1 cellular context compared by ENCODE assay signal in the genomic region with DNA sequence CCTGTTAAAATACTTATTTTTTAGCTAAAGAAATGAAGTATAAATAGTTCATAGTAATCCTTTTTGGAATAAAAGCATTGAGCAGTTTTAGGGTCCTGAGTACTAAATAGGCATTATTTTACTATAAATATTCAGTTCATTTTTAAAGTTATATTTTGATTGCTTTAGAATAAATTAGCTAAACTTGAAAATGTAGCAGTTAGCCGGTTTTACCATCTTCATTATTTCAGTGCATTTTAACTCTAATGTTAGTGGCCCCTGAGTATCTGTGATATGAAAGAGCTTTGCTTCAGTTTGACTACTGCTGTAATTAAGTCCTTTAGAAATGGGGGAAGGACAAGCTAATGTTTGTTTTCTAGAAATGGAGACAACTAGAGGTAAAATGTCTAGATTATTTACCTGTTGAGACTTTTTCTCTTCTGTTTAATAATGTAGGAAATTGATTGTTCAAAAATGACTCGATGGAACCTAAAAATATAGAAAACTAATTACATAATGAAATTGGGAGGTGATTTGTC.
TF ChIP-seq lines count a peak whose summit lies in the region.

No MANE protein-coding gene starts in this region.

TF ChIP-seq in H1, 55 proteins besides CTCF, POLR2A, EP300 and RAD21 (continued from another document):
- TF ChIP-seq, protein P1, sequence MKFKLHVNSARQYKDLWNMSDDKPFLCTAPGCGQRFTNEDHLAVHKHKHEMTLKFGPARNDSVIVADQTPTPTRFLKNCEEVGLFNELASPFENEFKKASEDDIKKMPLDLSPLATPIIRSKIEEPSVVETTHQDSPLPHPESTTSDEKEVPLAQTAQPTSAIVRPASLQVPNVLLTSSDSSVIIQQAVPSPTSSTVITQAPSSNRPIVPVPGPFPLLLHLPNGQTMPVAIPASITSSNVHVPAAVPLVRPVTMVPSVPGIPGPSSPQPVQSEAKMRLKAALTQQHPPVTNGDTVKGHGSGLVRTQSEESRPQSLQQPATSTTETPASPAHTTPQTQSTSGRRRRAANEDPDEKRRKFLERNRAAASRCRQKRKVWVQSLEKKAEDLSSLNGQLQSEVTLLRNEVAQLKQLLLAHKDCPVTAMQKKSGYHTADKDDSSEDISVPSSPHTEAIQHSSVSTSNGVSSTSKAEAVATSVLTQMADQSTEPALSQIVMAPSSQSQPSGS (IDR thresholded peaks at IDR 0.05; ENCODE audit: low read length), result no peak
- TF ChIP-seq TAF7 (optimal IDR thresholded peaks at IDR 0.05; ENCODE audit: borderline replicate concordance, low read depth, low read length), result no peak
- no peak for TF ChIP-seq HDAC2 (IDR thresholded peaks at IDR 0.05; ENCODE audit: borderline replicate concordance in 1 of 2, low read depth in 2 of 2, low read length in 2 of 2)
- no peak for TF ChIP-seq CTBP2 (IDR thresholded peaks at IDR 0.05; ENCODE audit: borderline replicate concordance, insufficient read depth, insufficient read length, low read length)
- no peak for TF ChIP-seq NRF1 (IDR thresholded peaks at IDR 0.05; ENCODE audit: low read depth, low read length)
- TF ChIP-seq, protein P2, sequence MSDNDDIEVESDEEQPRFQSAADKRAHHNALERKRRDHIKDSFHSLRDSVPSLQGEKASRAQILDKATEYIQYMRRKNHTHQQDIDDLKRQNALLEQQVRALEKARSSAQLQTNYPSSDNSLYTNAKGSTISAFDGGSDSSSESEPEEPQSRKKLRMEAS (IDR thresholded peaks at IDR 0.05), result no peak
